Comparison of ENCODE assay signal across 1 cellular context in the genomic region with DNA sequence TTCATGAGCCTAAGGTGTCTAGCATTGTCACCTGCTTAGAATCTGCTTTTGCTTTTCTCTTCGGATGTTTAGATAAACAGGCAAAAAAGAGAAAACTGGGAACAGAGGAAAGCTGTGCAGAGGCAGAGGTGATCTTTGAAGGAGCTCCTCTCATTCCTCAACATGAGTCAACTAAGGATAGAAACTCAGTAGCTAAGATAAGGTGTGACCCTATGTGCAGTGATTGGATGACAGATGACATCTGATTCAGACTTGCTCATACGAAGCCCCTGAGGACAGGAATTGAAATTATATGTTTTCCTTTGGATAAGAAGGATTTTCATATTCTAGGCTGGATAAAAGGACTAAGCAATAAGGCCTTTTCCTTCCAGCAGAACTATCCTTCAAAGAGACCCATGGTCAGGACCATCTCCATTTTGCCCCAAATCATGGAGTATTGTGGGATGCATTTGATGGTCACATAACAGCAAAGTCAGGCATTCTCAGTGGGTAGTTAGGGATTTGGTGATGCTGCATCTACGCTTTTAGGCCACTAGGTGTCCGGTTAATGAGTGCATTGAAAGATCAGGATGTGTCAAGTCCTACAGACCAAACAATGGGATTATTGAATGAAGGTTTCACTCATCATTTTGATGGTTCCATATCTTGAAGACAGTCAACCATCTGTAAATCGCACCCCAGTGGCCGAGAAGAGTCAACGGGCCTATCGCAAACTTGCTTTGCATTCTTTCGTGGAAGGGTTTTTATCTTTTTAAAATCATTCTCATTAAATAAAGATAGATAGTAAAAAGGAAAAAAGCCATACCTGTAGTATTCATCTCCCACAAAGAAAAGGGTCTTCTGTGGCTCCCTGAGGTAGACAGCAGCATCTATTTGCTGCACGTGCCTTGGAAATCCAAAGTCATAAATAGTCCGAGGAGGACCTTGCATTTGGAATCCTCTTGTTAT.
TF ChIP-seq lines count a peak whose summit lies in the region.

No MANE protein-coding gene starts in this region.

TF ChIP-seq in GM23338, 12 proteins besides CTCF, POLR2A, EP300 and RAD21 (continued from another document):
- TF ChIP-seq REST (IDR thresholded peaks at IDR 0.05; ENCODE audit: unreplicated experiment), result no peak
